ENCODE assay signal across 9 cellular contexts in the genomic region with DNA sequence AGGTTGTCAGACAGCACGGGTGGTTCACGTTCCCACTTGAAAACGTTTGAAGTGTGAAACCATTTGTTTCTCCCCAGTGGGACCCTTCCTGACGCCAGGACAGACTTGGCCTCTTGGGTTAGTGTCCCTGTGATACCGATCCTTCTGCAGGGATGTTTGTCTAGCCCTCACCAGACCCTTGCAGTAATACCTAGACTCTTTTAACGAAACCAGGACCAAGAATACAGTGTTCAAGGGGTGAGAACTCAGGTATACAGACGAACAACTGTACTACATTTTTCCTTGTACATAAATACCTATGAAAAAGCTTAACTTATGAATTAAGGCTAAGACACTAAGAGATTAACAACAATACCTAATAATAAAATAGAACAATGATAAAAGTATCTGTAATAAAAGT.
DNase-seq lines count a peak whose midpoint lies in the region; ATAC-seq and TF ChIP-seq lines count a peak whose summit lies in the region.
"Had no signal": no experiment of that assay in that cellular context is flagged by ENCODE, and none has a peak within 500 bp of the region (broad histone marks: within the 10 kb centered on the region; RNA-seq: fewer than 3 reads in every experiment).

No MANE protein-coding gene starts in this region.

- H3K36me3 ChIP-seq in Peyer's patch = no peaks in the 10 kb centered on the region

- H3K4me3 Mint-ChIP-seq in naive thymus-derived CD8-positive, alpha-beta T cell = peak overlapping the region; percentile 57 to 87 (median 82)

- peak overlapping the region in 2 of 4 donors; percentile 50 to 52 for H3K27ac ChIP-seq in Peyer's patch

- DNase-seq in naive thymus-derived CD8-positive, alpha-beta T cell = peak in 1 of 10 donors; percentile 7
- DNase-seq in Peyer's patch (no peak), NCI-H526 treated with DMSO at 0.1 percent for 48 hours (lab: John Stamatoyannopoulos, UW) (no peak), NOMO-1 treated with DMSO at 0.1 percent for 48 hours (lab: John Stamatoyannopoulos, UW; ENCODE audit: unreplicated experiment) (no peak)
- DNase-seq: kidney glomerular epithelial cell had no signal

- peak overlapping the region in 1 of 4 donors; percentile 8 for H3K4me3 ChIP-seq in Peyer's patch
- H3K4me3 ChIP-seq: K562 had no signal

- H3K4me1 ChIP-seq in Peyer's patch = peaks cover 0 to 5% (median 0%) of the 10 kb centered on the region in 4 donors

- TF ChIP-seq CTCF in Peyer's patch (IDR thresholded peaks at IDR 0.05) = no peak

- ATAC-seq in GM19023 (IDR thresholded peaks at IDR 0.05; ENCODE audit: unreplicated experiment) = peak; percentile 23
- ATAC-seq in GM21786 (IDR thresholded peaks at IDR 0.05; ENCODE audit: unreplicated experiment) = peak; percentile 39
- ATAC-seq in HG03460 (IDR thresholded peaks at IDR 0.05; ENCODE audit: unreplicated experiment) = peak; percentile 35
- ATAC-seq in naive thymus-derived CD8-positive, alpha-beta T cell = peak; percentile 39 to 50
- ATAC-seq: K562 had no signal

- H3K27me3 Mint-ChIP-seq in naive thymus-derived CD8-positive, alpha-beta T cell = peaks cover 10 to 23% (median 14%) of the 10 kb centered on the region in 5 donors

- POLR2A ChIA-PET in naive thymus-derived CD8-positive, alpha-beta T cell (lab: Charles Lee) = no interaction called here

- no peak for TF ChIP-seq POLR2A in Peyer's patch (IDR thresholded peaks at IDR 0.05)

- peak overlapping the region in 4 of 10 donors; percentile 10 to 67 (median 32) for H3K27ac Mint-ChIP-seq in naive thymus-derived CD8-positive, alpha-beta T cell

- peaks cover 13 to 35% (median 27%) of the 10 kb centered on the region in 4 donors for H3K4me1 Mint-ChIP-seq in naive thymus-derived CD8-positive, alpha-beta T cell

- H3K27me3 ChIP-seq in Peyer's patch = no peaks in the 10 kb centered on the region

- H3K36me3 Mint-ChIP-seq in naive thymus-derived CD8-positive, alpha-beta T cell = no peaks in the 10 kb centered on the region

- H3K9me3 ChIP-seq in Peyer's patch = no peaks in the 10 kb centered on the region

- H3K9me3 Mint-ChIP-seq in naive thymus-derived CD8-positive, alpha-beta T cell = no peaks in the 10 kb centered on the region
